In the genomic region with DNA sequence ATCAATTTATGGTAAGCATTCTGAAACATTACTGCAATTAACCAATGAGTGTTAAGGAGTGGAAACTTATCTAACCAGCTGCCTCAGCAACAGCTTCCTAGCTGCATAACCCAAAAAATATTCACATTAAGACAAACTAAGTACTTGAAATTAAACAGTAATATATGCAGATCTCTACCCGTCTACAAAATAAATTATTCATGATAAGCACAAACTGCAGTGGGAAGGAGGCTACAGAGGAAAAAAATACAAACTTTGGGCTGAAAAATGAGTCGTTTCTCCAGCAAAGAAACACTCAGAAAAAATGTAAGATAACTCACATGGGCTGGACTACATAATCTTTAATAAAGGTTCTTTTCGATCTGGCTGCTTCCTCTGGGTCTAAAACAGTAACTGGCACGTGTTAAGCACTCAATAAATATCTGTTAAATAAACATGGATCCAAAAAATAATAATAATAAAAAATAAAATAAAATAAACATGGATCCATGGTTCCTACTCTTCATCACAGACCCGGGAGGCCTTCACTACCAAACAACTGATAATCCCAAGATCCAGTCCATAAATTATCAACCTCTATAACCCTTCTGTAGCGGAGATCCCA, we compare ENCODE assay signal across 8 cellular contexts. TPM values are rescaled to one million over a fixed set of nuclear protein-coding genes. Genes with fewer than 3 reads are reported as not detected.
DNase-seq lines count a peak whose midpoint lies in the region; ATAC-seq and TF ChIP-seq lines count a peak whose summit lies in the region.

No MANE protein-coding gene starts in this region.

- no peaks in the 10 kb centered on the region for H3K9me2 ChIP-seq in Loucy (replicated peaks; ENCODE audit: low read depth, low read length)

- H3K27ac ChIP-seq in duodenal mucosa (ENCODE audit: low read depth, low read length) = no peak overlapping the region

- H3K27me3 ChIP-seq in BE2C = no peaks in the 10 kb centered on the region
- H3K27me3 ChIP-seq in Loucy (ENCODE audit: insufficient read depth, low read length, poor library complexity, severe bottlenecking) = no peaks in the 10 kb centered on the region
- H3K27me3 ChIP-seq in duodenal mucosa (ENCODE audit: control insufficient read depth in 1 of 2, insufficient read depth in 2 of 2, low read length in 2 of 2) = no peaks in the 10 kb centered on the region

- TF ChIP-seq CTCF in BE2C (IDR thresholded peaks at IDR 0.05; ENCODE audit: low read depth, low read length) (no peak), Loucy (conservative IDR thresholded peaks at IDR 0.05; ENCODE audit: low read length) (no peak), nephron (IDR thresholded peaks at IDR 0.05; ENCODE audit: unreplicated experiment in 3 of 3) (no peak)

- H3K27ac Mint-ChIP-seq in nephron = peak overlapping the region; percentile 97 to 98 (median 98)

- peak overlapping the region; percentile 6; the same call in 1 of the 2 replicates for H2AFZ ChIP-seq in Loucy (ENCODE audit: low read length)

- peak overlapping the region; percentile 82 for H3K9ac ChIP-seq in Loucy (ENCODE audit: low read depth, low read length, poor library complexity, severe bottlenecking)
- peak overlapping the region; percentile 80 to 81 for H3K9ac ChIP-seq in duodenal mucosa (ENCODE audit: low read depth in 1 of 2, low read length in 2 of 2)

- H3K4me1 Mint-ChIP-seq in nephron = peaks cover 36% of the 10 kb centered on the region

- H3K4me3 Mint-ChIP-seq in nephron = peak overlapping the region; percentile 99

- H3K4me3 ChIP-seq in BE2C (ENCODE audit: low read depth, low read length) (peak overlapping the region; percentile 87), Loucy (ENCODE audit: low read length, poor library complexity, severe bottlenecking) (peak overlapping the region; percentile 86), duodenal mucosa (ENCODE audit: low read depth in 1 of 2, low read length in 2 of 2) (peak overlapping the region; percentile 95 to 99)

- peaks cover 3% of the 10 kb centered on the region; the same call in 1 of the 2 replicates for H3F3A ChIP-seq in Loucy (ENCODE audit: low read depth)

- H3K79me2 ChIP-seq in Loucy (ENCODE audit: insufficient read depth, low read length) = peaks cover 57% of the 10 kb centered on the region

- H4K20me1 ChIP-seq in Loucy (ENCODE audit: insufficient read depth, low read length, poor library complexity, severe bottlenecking) = no peaks in the 10 kb centered on the region

- peaks cover 4% of the 10 kb centered on the region for H3K27me3 Mint-ChIP-seq in nephron (ENCODE audit: low read depth)

- H3K4me1 ChIP-seq in BE2C (peaks cover 12% of the 10 kb centered on the region; the same call in 1 of the 2 replicates), Loucy (ENCODE audit: insufficient read depth, low read length, poor library complexity, severe bottlenecking) (peaks cover 63% of the 10 kb centered on the region), duodenal mucosa (ENCODE audit: control insufficient read depth in 1 of 2, insufficient read depth in 2 of 2, low read length in 2 of 2) (peaks cover 20 to 26% of the 10 kb centered on the region in 2 donors)

- no peak for DNase-seq in BE2C
- no peak for DNase-seq in SW480 (ENCODE audit: low spot score)
- no peak for DNase-seq in CD1c-positive myeloid dendritic cell (ENCODE audit: extremely low spot score)
- DNase-seq in left colon = no peak

- peaks cover 4% of the 10 kb centered on the region for H3K36me3 Mint-ChIP-seq in nephron (ENCODE audit: low read depth)

- no peaks in the 10 kb centered on the region for H3K36me3 ChIP-seq in BE2C
- H3K36me3 ChIP-seq in Loucy (ENCODE audit: insufficient read depth, low read length) = no peaks in the 10 kb centered on the region
- no peaks in the 10 kb centered on the region for H3K36me3 ChIP-seq in duodenal mucosa (ENCODE audit: control insufficient read depth in 1 of 2, insufficient read depth in 2 of 2, low read length in 2 of 2)

- H3K9me3 ChIP-seq in BE2C (no peaks in the 10 kb centered on the region), Loucy (ENCODE audit: insufficient read depth, low read depth, low read length) (no peaks in the 10 kb centered on the region), duodenal mucosa (ENCODE audit: control insufficient read depth in 1 of 2, low read length in 2 of 2) (no peaks in the 10 kb centered on the region)

- no peak for ATAC-seq in left colon
- no peak for ATAC-seq in GM21528 (IDR thresholded peaks at IDR 0.05; ENCODE audit: low FRiP score, unreplicated experiment)

- H3K4me2 ChIP-seq in Loucy (ENCODE audit: low read depth, low read length, poor library complexity, severe bottlenecking) = peak overlapping the region; percentile 94

- intact Hi-C loops in left colon (cut with DNase I, micrococcal nuclease) = no loop called here

- H3K9me3 Mint-ChIP-seq in nephron = no peaks in the 10 kb centered on the region

RNA-seq across cellular contexts. Expression of a gene that starts 1.2 kb away (rescaled TPM):
- 29.5 TPM for polyA plus RNA-seq in BE2C (2012; ENCODE audit: insufficient read depth, insufficient read length, low read depth)
- 10 to 100 TPM; 31.0 to 35.0 TPM for total RNA-seq in left colon

RNA-seq across cellular contexts. Expression of a gene that starts 31.8 kb away (rescaled TPM):
- 109 TPM for polyA plus RNA-seq in BE2C (2012; ENCODE audit: insufficient read depth, insufficient read length, low read depth)
- total RNA-seq in left colon = 10 to 100 TPM; 70.1 to 75.6 TPM
